2 cellular contexts compared by ENCODE assay signal in genomic region chr19:1539749-1540148, GRCh38. TPM values are rescaled to one million over a fixed set of nuclear protein-coding genes. Genes with fewer than 3 reads are reported as not detected.
"Had no signal": no experiment of that assay in that cellular context is flagged by ENCODE, and none has a peak within 500 bp of the region (broad histone marks: within the 10 kb centered on the region; RNA-seq: fewer than 3 reads in every experiment).

No MANE protein-coding gene starts in this region.

RNA-seq across cellular contexts. Expression of gene PLK5, which starts 15.9 kb away (rescaled TPM):
- total RNA-seq: LHCN-M2, M059J had no signal
